ENCODE assay signal across 7 cellular contexts in the genomic region with DNA sequence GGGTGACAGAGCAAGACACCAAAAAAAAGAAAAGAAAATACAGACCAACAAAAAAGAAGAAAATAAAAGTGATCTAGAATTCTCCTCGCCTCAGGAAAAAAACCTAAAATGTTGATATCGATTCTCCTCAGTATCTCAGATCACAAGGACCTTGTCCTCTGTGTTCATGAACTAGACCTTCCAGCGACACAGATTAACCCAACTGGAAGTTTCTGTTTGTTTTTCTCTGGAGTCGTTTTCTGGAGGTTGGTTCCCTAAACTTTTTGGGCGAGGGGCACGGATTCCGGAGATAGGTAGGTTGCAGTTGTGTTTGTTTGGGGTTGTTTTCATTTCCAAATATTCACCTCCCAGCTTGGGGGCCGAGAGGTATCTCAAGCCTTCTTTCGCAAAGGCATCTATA. TPM values are rescaled to one million over a fixed set of nuclear protein-coding genes. Genes with fewer than 3 reads are reported as not detected.
DNase-seq lines count a peak whose midpoint lies in the region; ATAC-seq, FAIRE-seq and TF ChIP-seq lines count a peak whose summit lies in the region.

No MANE protein-coding gene starts in this region.

- H3K9me3 Mint-ChIP-seq in T-cell: no peaks in the 10 kb centered on the region

- H3K27me3 ChIP-seq in right atrium auricular region (no peaks in the 10 kb centered on the region), small intestine (ENCODE audit: control insufficient read depth in 2 of 2, insufficient read depth in 2 of 2, low read length in 2 of 2) (no peaks in the 10 kb centered on the region)

- POLR2A ChIA-PET in T-cell (lab: Charles Lee): interaction anchor here in 1 of 2 donors (0.7 kb wide), 1 partner anchor 47 kb away, joined by 7 read pairs; no protein-coding TSS in a partner anchor

- peaks cover 13% of the 10 kb centered on the region for H3K36me3 ChIP-seq in right atrium auricular region
- peaks cover 0 to 9% of the 10 kb centered on the region in 2 donors for H3K36me3 ChIP-seq in small intestine (ENCODE audit: control insufficient read depth in 2 of 2, insufficient read depth in 2 of 2, low read length in 2 of 2)

- ATAC-seq in GM21717 (IDR thresholded peaks at IDR 0.05; ENCODE audit: unreplicated experiment): peak; percentile 4
- no peak for ATAC-seq in T-cell (replicated peaks in 1 of 4)
- ATAC-seq in GM18858 (IDR thresholded peaks at IDR 0.05; ENCODE audit: unreplicated experiment): no peak

- no peak for TF ChIP-seq CTCF in right atrium auricular region (IDR thresholded peaks at IDR 0.05)

- peaks cover 0 to 16% of the 10 kb centered on the region in 2 donors for H3K4me1 ChIP-seq in right atrium auricular region
- H3K4me1 ChIP-seq in small intestine (ENCODE audit: control insufficient read depth in 2 of 2, insufficient read depth in 1 of 2, low read depth in 1 of 2, low read length in 1 of 2): peaks cover 2 to 4% of the 10 kb centered on the region in 2 donors

- H3K4me1 Mint-ChIP-seq in T-cell: peaks cover 20 to 22% (median 20%) of the 10 kb centered on the region in 3 donors

- peak overlapping the region; percentile 83 to 92 (median 87) for H3K4me3 Mint-ChIP-seq in T-cell

- no peak for FAIRE-seq in small intestine (lab: Jason Lieb, UNC)

- H3K9me3 ChIP-seq in right atrium auricular region (no peaks in the 10 kb centered on the region), small intestine (ENCODE audit: control insufficient read depth, low read depth) (no peaks in the 10 kb centered on the region)

- H3K4me3 ChIP-seq in right atrium auricular region: peak overlapping the region; percentile 77 to 96
- no peak overlapping the region for H3K4me3 ChIP-seq in small intestine (ENCODE audit: low read depth in 1 of 2, low read length in 2 of 2)

- WGBS in small intestine, 3 donors: 8 to 25% (median 16%) methylated on average over 9 of the region's 9 CpGs

- H3K36me3 Mint-ChIP-seq in T-cell: peaks cover 19% of the 10 kb centered on the region

- no peaks in the 10 kb centered on the region for H3K27me3 Mint-ChIP-seq in T-cell

- DNase-seq in T-cell: no peak
- DNase-seq in right atrium auricular region (ENCODE audit: low spot score): no peak
- DNase-seq in small intestine: peak; percentile 13
- no peak for DNase-seq in glomerular visceral epithelial cell (ENCODE audit: extremely low spot score)
- no peak for DNase-seq in GM19238 (ENCODE audit: insufficient read length, low spot score)

- peak overlapping the region in 1 of 2 donors; percentile 22 for H3K27ac Mint-ChIP-seq in T-cell

- no peak overlapping the region for H3K27ac ChIP-seq in right atrium auricular region
- no peak overlapping the region for H3K27ac ChIP-seq in small intestine (ENCODE audit: low read depth in 1 of 2, low read length in 1 of 2)

- CTCF ChIA-PET in T-cell (lab: Charles Lee): interaction anchor here (0.7 to 1.0 kb wide), 2 partner anchors 37 to 361 kb away, joined by 4 to 6 read pairs; no protein-coding TSS in a partner anchor

RNA-seq across cellular contexts. Expression of gene RFC5, which starts 0.6 kb away (rescaled TPM):
- total RNA-seq in T-cell (10 to 100 TPM; 12.4 to 16.3 (median 13.5) TPM), right atrium auricular region (1 to 10 TPM; 4.0 to 5.8 TPM)
- polyA plus RNA-seq in small intestine: 10 to 100 TPM in 1 of 3 donors, 1 to 10 TPM in 2; 6.5 to 16.2 (median 6.5) TPM

RNA-seq across cellular contexts. Expression of gene WSB2, which starts 45.0 kb away (rescaled TPM):
- total RNA-seq in T-cell (10 to 100 TPM; 19.6 to 33.7 (median 25.8) TPM), right atrium auricular region (10 to 100 TPM; 72.3 to 86.3 TPM)
- polyA plus RNA-seq in small intestine: 100 to 1,000 TPM in 2 of 3 donors, 10 to 100 TPM in 1; 47.4 to 122 (median 114) TPM

RNA-seq across cellular contexts. Expression of gene KSR2, which starts 47.2 kb away (rescaled TPM):
- total RNA-seq in T-cell (under 1 TPM; 0.03 to 0.10 (median 0.06) TPM), right atrium auricular region (under 1 TPM; 0.07 to 0.08 TPM)
- under 1 TPM in 1 of 3 donors, not detected in 2; 0.33 TPM for polyA plus RNA-seq in small intestine

Comparison
In these comparisons a context has a peak if more than half of its experiments do, and no peak if none do; other contexts are left out.
1. H3K4me3 ChIP-seq: peak in right atrium auricular region (2 of 2); none in small intestine (0 of 2).